In the genomic region with DNA sequence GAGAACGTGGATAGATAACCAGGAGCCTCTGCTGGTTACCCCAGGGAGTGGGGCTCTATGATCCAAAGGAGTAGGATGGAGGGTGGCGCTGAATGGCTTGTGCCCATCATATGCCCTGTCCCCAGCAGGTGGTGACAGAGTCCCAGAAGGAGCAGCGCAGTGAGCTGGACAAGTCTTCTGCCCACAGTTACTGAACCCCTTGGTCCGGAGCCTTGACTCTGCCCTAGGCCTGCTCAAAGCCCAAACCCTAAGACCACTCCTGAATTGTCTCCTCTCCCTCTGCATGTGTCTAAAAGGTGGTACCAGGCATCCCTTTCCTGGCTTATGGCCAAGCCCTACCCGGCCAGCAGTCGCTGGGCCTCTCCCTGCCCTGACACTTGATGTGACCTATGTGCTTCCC, we compare ENCODE assay signal across 1 cellular context.
TF ChIP-seq lines count a peak whose summit lies in the region.

No MANE protein-coding gene starts in this region.

TF ChIP-seq in HCT116, 20 proteins besides CTCF, POLR2A, EP300 and RAD21 (continued from another document):
- TF ChIP-seq, protein P1, sequence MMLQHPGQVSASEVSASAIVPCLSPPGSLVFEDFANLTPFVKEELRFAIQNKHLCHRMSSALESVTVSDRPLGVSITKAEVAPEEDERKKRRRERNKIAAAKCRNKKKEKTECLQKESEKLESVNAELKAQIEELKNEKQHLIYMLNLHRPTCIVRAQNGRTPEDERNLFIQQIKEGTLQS (IDR thresholded peaks at IDR 0.05), result no peak
- TF ChIP-seq, protein P2, sequence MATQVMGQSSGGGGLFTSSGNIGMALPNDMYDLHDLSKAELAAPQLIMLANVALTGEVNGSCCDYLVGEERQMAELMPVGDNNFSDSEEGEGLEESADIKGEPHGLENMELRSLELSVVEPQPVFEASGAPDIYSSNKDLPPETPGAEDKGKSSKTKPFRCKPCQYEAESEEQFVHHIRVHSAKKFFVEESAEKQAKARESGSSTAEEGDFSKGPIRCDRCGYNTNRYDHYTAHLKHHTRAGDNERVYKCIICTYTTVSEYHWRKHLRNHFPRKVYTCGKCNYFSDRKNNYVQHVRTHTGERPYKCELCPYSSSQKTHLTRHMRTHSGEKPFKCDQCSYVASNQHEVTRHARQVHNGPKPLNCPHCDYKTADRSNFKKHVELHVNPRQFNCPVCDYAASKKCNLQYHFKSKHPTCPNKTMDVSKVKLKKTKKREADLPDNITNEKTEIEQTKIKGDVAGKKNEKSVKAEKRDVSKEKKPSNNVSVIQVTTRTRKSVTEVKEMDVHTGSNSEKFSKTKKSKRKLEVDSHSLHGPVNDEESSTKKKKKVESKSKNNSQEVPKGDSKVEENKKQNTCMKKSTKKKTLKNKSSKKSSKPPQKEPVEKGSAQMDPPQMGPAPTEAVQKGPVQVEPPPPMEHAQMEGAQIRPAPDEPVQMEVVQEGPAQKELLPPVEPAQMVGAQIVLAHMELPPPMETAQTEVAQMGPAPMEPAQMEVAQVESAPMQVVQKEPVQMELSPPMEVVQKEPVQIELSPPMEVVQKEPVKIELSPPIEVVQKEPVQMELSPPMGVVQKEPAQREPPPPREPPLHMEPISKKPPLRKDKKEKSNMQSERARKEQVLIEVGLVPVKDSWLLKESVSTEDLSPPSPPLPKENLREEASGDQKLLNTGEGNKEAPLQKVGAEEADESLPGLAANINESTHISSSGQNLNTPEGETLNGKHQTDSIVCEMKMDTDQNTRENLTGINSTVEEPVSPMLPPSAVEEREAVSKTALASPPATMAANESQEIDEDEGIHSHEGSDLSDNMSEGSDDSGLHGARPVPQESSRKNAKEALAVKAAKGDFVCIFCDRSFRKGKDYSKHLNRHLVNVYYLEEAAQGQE (IDR thresholded peaks at IDR 0.05; ENCODE audit: low read depth), result no peak
- TF ChIP-seq, protein P3, sequence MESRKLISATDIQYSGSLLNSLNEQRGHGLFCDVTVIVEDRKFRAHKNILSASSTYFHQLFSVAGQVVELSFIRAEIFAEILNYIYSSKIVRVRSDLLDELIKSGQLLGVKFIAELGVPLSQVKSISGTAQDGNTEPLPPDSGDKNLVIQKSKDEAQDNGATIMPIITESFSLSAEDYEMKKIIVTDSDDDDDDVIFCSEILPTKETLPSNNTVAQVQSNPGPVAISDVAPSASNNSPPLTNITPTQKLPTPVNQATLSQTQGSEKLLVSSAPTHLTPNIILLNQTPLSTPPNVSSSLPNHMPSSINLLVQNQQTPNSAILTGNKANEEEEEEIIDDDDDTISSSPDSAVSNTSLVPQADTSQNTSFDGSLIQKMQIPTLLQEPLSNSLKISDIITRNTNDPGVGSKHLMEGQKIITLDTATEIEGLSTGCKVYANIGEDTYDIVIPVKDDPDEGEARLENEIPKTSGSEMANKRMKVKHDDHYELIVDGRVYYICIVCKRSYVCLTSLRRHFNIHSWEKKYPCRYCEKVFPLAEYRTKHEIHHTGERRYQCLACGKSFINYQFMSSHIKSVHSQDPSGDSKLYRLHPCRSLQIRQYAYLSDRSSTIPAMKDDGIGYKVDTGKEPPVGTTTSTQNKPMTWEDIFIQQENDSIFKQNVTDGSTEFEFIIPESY (IDR thresholded peaks at IDR 0.05; ENCODE audit: extremely low read depth, insufficient replicate concordance, low read length), result no peak
- TF ChIP-seq SP1 (IDR thresholded peaks at IDR 0.05; ENCODE audit: low read depth) (no peak), CBX3 (IDR thresholded peaks at IDR 0.05; ENCODE audit: low read depth) (no peak), SRF (IDR thresholded peaks at IDR 0.05; ENCODE audit: low read depth) (no peak), POLR2AphosphoS5 (IDR thresholded peaks at IDR 0.05; ENCODE audit: low read depth, low read length) (no peak), CEBPB (IDR thresholded peaks at IDR 0.05; ENCODE audit: low read depth) (no peak), EZH2 (IDR thresholded peaks at IDR 0.05) (no peak)
- TF ChIP-seq, protein P4, sequence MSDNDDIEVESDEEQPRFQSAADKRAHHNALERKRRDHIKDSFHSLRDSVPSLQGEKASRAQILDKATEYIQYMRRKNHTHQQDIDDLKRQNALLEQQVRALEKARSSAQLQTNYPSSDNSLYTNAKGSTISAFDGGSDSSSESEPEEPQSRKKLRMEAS (IDR thresholded peaks at IDR 0.05), result no peak
